Comparison of ENCODE assay signal across 19 cellular contexts in genomic region chr4:17719106-17719505, GRCh38.
A peak's percentile ranks its signal among the peaks of the same experiment; 100 is the strongest.
DNase-seq lines count a peak whose midpoint lies in the region; ATAC-seq and TF ChIP-seq lines count a peak whose summit lies in the region.
"Had no signal": no experiment of that assay in that cellular context is flagged by ENCODE, and none has a peak within 500 bp of the region (broad histone marks: within the 10 kb centered on the region; RNA-seq: fewer than 3 reads in every experiment).

No MANE protein-coding gene starts in this region.

- intact Hi-C loops in cardiac septum (cut with DNase I) = no loop called here
- intact Hi-C loops in left ventricle myocardium superior (cut with micrococcal nuclease) = no loop called here

- peak; percentile 24 for DNase-seq in cardiac septum (ENCODE audit: low spot score)
- DNase-seq in left ventricle myocardium superior = no peak
- peak; percentile 15 for DNase-seq in RWPE1 (ENCODE audit: low spot score)
- DNase-seq in D341Med (ENCODE audit: low spot score) = no peak
- no peak for DNase-seq in NCI-H510A (lab: John Stamatoyannopoulos, UW)
- DNase-seq: DMS53, GF-D8, NCI-H1092 treated with DMSO at 0.1 percent for 48 hours, NCI-H1436 treated with DMSO at 0.1 percent for 48 hours, NCI-H1930, NCI-H2171, NCI-H345, NCI-H526, RPMI8226, SIG-M5, SK-N-SH had no signal

- H3K27ac ChIP-seq in RWPE1 = no peak overlapping the region

- CTCF ChIA-PET in RWPE1 (lab: Yijun Ruan, JAX) = no interaction called here

- POLR2A ChIA-PET in RWPE1 (lab: Yijun Ruan, JAX; ENCODE audit: low non-redundant PET) = no interaction called here

- ATAC-seq in left ventricle myocardium superior = no peak
- ATAC-seq in esophagus mucosa = peak; percentile 80
- ATAC-seq in HG03521 (IDR thresholded peaks at IDR 0.05; ENCODE audit: unreplicated experiment) = no peak
- ATAC-seq: HCT116 had no signal

- TF ChIP-seq CTCF in RWPE1 (conservative IDR thresholded peaks at IDR 0.05; ENCODE audit: low read depth) = no peak

Comparison
In these comparisons a context has a peak if more than half of its experiments do, and no peak if none do; other contexts are left out.
1. DNase-seq: peak in cardiac septum (single experiment) and RWPE1 (single experiment); none in left ventricle myocardium superior (single experiment), D341Med (single experiment) and NCI-H510A (single experiment).